Comparison of ENCODE assay signal across 24 cellular contexts in the genomic region with DNA sequence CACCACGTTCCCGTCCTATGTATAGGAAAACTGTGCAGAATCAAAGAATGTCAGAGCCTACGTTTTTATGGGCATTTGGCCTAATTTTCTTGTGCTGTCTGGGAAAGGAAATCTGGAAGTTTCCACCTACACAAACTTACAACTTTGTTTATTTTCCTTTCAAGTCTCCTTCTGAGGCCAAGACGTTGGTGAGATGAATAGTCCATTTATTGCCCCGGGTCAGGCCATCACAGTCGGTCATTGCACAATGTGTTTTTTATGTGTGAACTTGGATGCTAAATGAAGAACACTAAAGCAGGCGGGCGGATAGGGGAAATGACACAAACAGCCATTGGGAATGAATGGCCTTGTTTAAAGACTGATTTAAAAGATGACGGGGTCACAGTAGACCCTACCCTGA. TPM values are rescaled to one million over a fixed set of nuclear protein-coding genes. Genes with fewer than 3 reads are reported as not detected.
A peak's percentile ranks its signal among the peaks of the same experiment; 100 is the strongest.
DNase-seq lines count a peak whose midpoint lies in the region; ATAC-seq and TF ChIP-seq lines count a peak whose summit lies in the region.
"Had no signal": no experiment of that assay in that cellular context is flagged by ENCODE, and none has a peak within 500 bp of the region (broad histone marks: within the 10 kb centered on the region; RNA-seq: fewer than 3 reads in every experiment).

No MANE protein-coding gene starts in this region.

- no peak overlapping the region for H3K18ac ChIP-seq in neuronal stem cell (ENCODE audit: low read length)

- peak overlapping the region; percentile 22 to 86 (median 59) for H3K27ac Mint-ChIP-seq in nephron
- H3K27ac Mint-ChIP-seq in Caco-2 (ENCODE audit: unreplicated experiment) = no peak overlapping the region
- H3K27ac Mint-ChIP-seq: activated CD8-positive, alpha-beta T cell treated with anti-CD3 and anti-CD28 coated beads, Interleukin-2, amount 10 ng/mL, durations not matched to agents 7 days and 5 days; activated naive CD8-positive, alpha-beta T cell; dendritic cell treated with granulocyte-macrophage colony-stimulating factor and Interleukin-4, amounts not matched to agents 40 ng/mL and 50 ng/mL, for 4 days; IgD-negative memory B cell; natural killer cell; stimulated activated naive B cell treated with anti-CD40 and anti-IgM and Interleukin-4, amounts not matched to agents 10 μg/mL and 1 μg/mL and 100 μg/mL, for 72 hours; T-helper 17 cell had no signal

- no peak overlapping the region for H2BK120ac ChIP-seq in neuronal stem cell (ENCODE audit: low read depth, low read length)

- no peaks in the 10 kb centered on the region for H4K20me1 ChIP-seq in fibroblast of lung (ENCODE audit: control insufficient read depth, extremely low read depth, insufficient read depth, low read length)

- H2BK12ac ChIP-seq in neuronal stem cell (ENCODE audit: low read length) = no peak overlapping the region

- H3K36me3 ChIP-seq in fibroblast of lung (ENCODE audit: control insufficient read depth, insufficient read depth, low read length) (no peaks in the 10 kb centered on the region), Caco-2 (ENCODE audit: control insufficient read depth, insufficient read depth, low read length) (no peaks in the 10 kb centered on the region), neuronal stem cell (replicated peaks in 1 of 2; ENCODE audit: control insufficient read depth in 2 of 2, insufficient read depth in 2 of 2, low read length in 2 of 2) (no peaks in the 10 kb centered on the region)
- H3K36me3 ChIP-seq: ovary, right lobe of liver, suprapubic skin, upper lobe of right lung had no signal

- H4K8ac ChIP-seq in neuronal stem cell (ENCODE audit: low read depth, low read length) = no peak overlapping the region

- H3K23ac ChIP-seq in neuronal stem cell (ENCODE audit: low read depth, low read length, poor library complexity) = no peak overlapping the region

- intact Hi-C loops in posterior vena cava (cut with DNase I) (no loop called here), Caco-2 (cut with micrococcal nuclease; ENCODE audit: unreplicated experiment) (no loop called here)

- H3K4me1 ChIP-seq in fibroblast of lung (ENCODE audit: control insufficient read depth, extremely low read depth, insufficient read depth, low read length) = no peaks in the 10 kb centered on the region
- peaks cover 6% of the 10 kb centered on the region for H3K4me1 ChIP-seq in Caco-2
- H3K4me1 ChIP-seq in neuronal stem cell (ENCODE audit: control insufficient read depth in 2 of 2, insufficient read depth in 1 of 2, low read depth in 1 of 2, low read length in 2 of 2) = no peaks in the 10 kb centered on the region

- no peak overlapping the region for H4K91ac ChIP-seq in neuronal stem cell (ENCODE audit: low read depth, low read length, poor library complexity)

- peaks cover 4% of the 10 kb centered on the region for H3K27me3 Mint-ChIP-seq in nephron (ENCODE audit: low read depth)
- H3K27me3 Mint-ChIP-seq in Caco-2 (ENCODE audit: insufficient read depth, unreplicated experiment) = no peaks in the 10 kb centered on the region
- H3K27me3 Mint-ChIP-seq: activated naive CD8-positive, alpha-beta T cell; IgD-negative memory B cell; T-helper 17 cell had no signal

- H3K9ac ChIP-seq in fibroblast of lung (ENCODE audit: insufficient read depth, low read length) (no peak overlapping the region), neuronal stem cell (ENCODE audit: low read depth, low read length, poor library complexity) (no peak overlapping the region)
- H3K9ac ChIP-seq: SK-N-SH had no signal

- H3K36me3 Mint-ChIP-seq in nephron (ENCODE audit: low read depth) = no peaks in the 10 kb centered on the region
- H3K36me3 Mint-ChIP-seq in Caco-2 (ENCODE audit: insufficient read depth, unreplicated experiment) = no peaks in the 10 kb centered on the region
- H3K36me3 Mint-ChIP-seq: activated naive CD8-positive, alpha-beta T cell; IgD-negative memory B cell; natural killer cell; stimulated activated naive B cell treated with anti-CD40 and anti-IgM and Interleukin-4, amounts not matched to agents 10 μg/mL and 1 μg/mL and 100 μg/mL, for 72 hours had no signal

- H3K27me3 ChIP-seq in fibroblast of lung (ENCODE audit: control insufficient read depth, insufficient read depth, low read length) (no peaks in the 10 kb centered on the region), Caco-2 (replicated peaks; ENCODE audit: control insufficient read depth, insufficient read depth, low read length) (no peaks in the 10 kb centered on the region), neuronal stem cell (ENCODE audit: control insufficient read depth in 3 of 3, insufficient read depth in 3 of 3, low read depth in 1 of 3, low read length in 3 of 3) (no peaks in the 10 kb centered on the region)
- H3K27me3 ChIP-seq: ovary, right lobe of liver, suprapubic skin, upper lobe of right lung had no signal

- H3K27ac ChIP-seq in fibroblast of lung (ENCODE audit: insufficient read depth, low read length) (no peak overlapping the region), neuronal stem cell (replicated peaks; ENCODE audit: low read length) (no peak overlapping the region)
- H3K27ac ChIP-seq: ovary, right lobe of liver, RWPE1, suprapubic skin, upper lobe of right lung had no signal

- no peak overlapping the region for H2BK5ac ChIP-seq in neuronal stem cell (ENCODE audit: low read length)

- no peak for ATAC-seq in HG02588 (IDR thresholded peaks at IDR 0.05; ENCODE audit: unreplicated experiment)
- ATAC-seq: activated CD8-positive, alpha-beta T cell treated with anti-CD3 and anti-CD28 coated beads, Interleukin-2, amount 10 ng/mL, durations not matched to agents 7 days and 5 days; natural killer cell; right lobe of liver; stimulated activated naive B cell treated with anti-CD40 and anti-IgM and Interleukin-4, amounts not matched to agents 10 μg/mL and 1 μg/mL and 100 μg/mL, for 72 hours; T-helper 17 cell; upper lobe of right lung had no signal

- no CpG with 5 or more reads among the region's 9 CpGs for WGBS in neuronal stem cell (ENCODE audit: extremely low coverage in 2 of 2, insufficient read length in 2 of 2, insufficient replicate concordance in 1 of 2), 2 donors

- no peaks in the 10 kb centered on the region for H3K9me3 Mint-ChIP-seq in nephron
- H3K9me3 Mint-ChIP-seq in Caco-2 (ENCODE audit: unreplicated experiment) = no peaks in the 10 kb centered on the region
- H3K9me3 Mint-ChIP-seq: dendritic cell treated with granulocyte-macrophage colony-stimulating factor and Interleukin-4, amounts not matched to agents 40 ng/mL and 50 ng/mL, for 4 days; IgD-negative memory B cell; natural killer cell; stimulated activated naive B cell treated with anti-CD40 and anti-IgM and Interleukin-4, amounts not matched to agents 10 μg/mL and 1 μg/mL and 100 μg/mL, for 72 hours had no signal

- POLR2A ChIA-PET in Caco-2 (lab: Charles Lee) = no interaction called here

- no peak overlapping the region for H3K14ac ChIP-seq in neuronal stem cell (ENCODE audit: low read length)

- no peaks in the 10 kb centered on the region for H3K9me3 ChIP-seq in fibroblast of lung (ENCODE audit: control insufficient read depth, insufficient read depth, low read depth, low read length)
- no peaks in the 10 kb centered on the region for H3K9me3 ChIP-seq in Caco-2
- H3K9me3 ChIP-seq in neuronal stem cell (replicated peaks in 1 of 2; ENCODE audit: control insufficient read depth in 2 of 2, insufficient read depth in 1 of 2, low read depth in 1 of 2, low read length in 2 of 2) = no peaks in the 10 kb centered on the region
- H3K9me3 ChIP-seq: ovary, right lobe of liver, SK-N-SH, suprapubic skin, upper lobe of right lung had no signal

- H3K4me2 ChIP-seq in fibroblast of lung (ENCODE audit: extremely low read depth, insufficient read depth, low read length) = no peak overlapping the region
- H3K4me2 ChIP-seq in neuronal stem cell (ENCODE audit: insufficient read depth, low read length, poor library complexity, severe bottlenecking) = no peak overlapping the region
- H3K4me2 ChIP-seq: SK-N-SH had no signal

- H3K4ac ChIP-seq in neuronal stem cell (ENCODE audit: low read length) = no peak overlapping the region

- H3K4me3 Mint-ChIP-seq in nephron = no peak overlapping the region
- H3K4me3 Mint-ChIP-seq in Caco-2 (ENCODE audit: unreplicated experiment) = no peak overlapping the region
- H3K4me3 Mint-ChIP-seq: activated CD8-positive, alpha-beta T cell treated with anti-CD3 and anti-CD28 coated beads, Interleukin-2, amount 10 ng/mL, durations not matched to agents 7 days and 5 days; activated naive CD8-positive, alpha-beta T cell; dendritic cell treated with granulocyte-macrophage colony-stimulating factor and Interleukin-4, amounts not matched to agents 40 ng/mL and 50 ng/mL, for 4 days; IgD-negative memory B cell; natural killer cell; stimulated activated naive B cell treated with anti-CD40 and anti-IgM and Interleukin-4, amounts not matched to agents 10 μg/mL and 1 μg/mL and 100 μg/mL, for 72 hours; T-helper 17 cell had no signal

- H3K4me1 Mint-ChIP-seq in nephron = peaks cover 32% of the 10 kb centered on the region
- peaks cover 6% of the 10 kb centered on the region for H3K4me1 Mint-ChIP-seq in Caco-2 (ENCODE audit: low read depth, unreplicated experiment)
- H3K4me1 Mint-ChIP-seq: stimulated activated naive B cell treated with anti-CD40 and anti-IgM and Interleukin-4, amounts not matched to agents 10 μg/mL and 1 μg/mL and 100 μg/mL, for 72 hours had no signal

- H2BK15ac ChIP-seq in neuronal stem cell (ENCODE audit: low read length) = no peak overlapping the region

- no peak overlapping the region for H3K4me3 ChIP-seq in fibroblast of lung (replicated peaks in 1 of 4; ENCODE audit: control extremely low read depth in 1 of 4, insufficient read depth in 1 of 4, low read depth in 3 of 4, low read length in 4 of 4)
- H3K4me3 ChIP-seq in Caco-2 (ENCODE audit: low read depth, low read length) = no peak overlapping the region
- no peak overlapping the region for H3K4me3 ChIP-seq in neuronal stem cell (ENCODE audit: low read length in 2 of 2)
- H3K4me3 ChIP-seq: ovary, right lobe of liver, suprapubic skin, upper lobe of right lung had no signal

- no TSS peak for BruUV-seq in Caco-2 (replicated peaks; lab: Mats Ljungman, UMichigan)

- H2AFZ ChIP-seq in fibroblast of lung (ENCODE audit: low read length) (no peak overlapping the region), neuronal stem cell (ENCODE audit: low read length) (no peak overlapping the region)

- CTCF ChIA-PET in Caco-2 (lab: Charles Lee) = no interaction called here

- DNase-seq in NCI-H460 (ENCODE audit: extremely low read depth, low read depth) (peak; percentile 54), fibroblast of lung (ENCODE audit: low read depth in 2 of 2) (peak; percentile 22 to 32), posterior vena cava (ENCODE audit: low spot score) (no peak), Caco-2 (no peak), neuronal stem cell (ENCODE audit: low spot score) (no peak)
- DNase-seq: activated CD8-positive, alpha-beta T cell treated with anti-CD3 and anti-CD28 coated beads, Interleukin-2, amount 10 ng/mL, durations not matched to agents 7 days and 5 days; activated effector memory CD4-positive, alpha-beta T cell treated with Interleukin-2 at 50 U/mL for 16 hours; aorta; natural killer cell; ovary; right lobe of liver; SK-N-SH; stimulated activated CD4-positive, alpha-beta T cell treated with anti-CD3 and anti-CD28 coated beads, Interleukin-15, amount 100 ng/mL, for 24 hours; stimulated activated naive B cell treated with anti-CD40 and anti-IgM and Interleukin-4, amounts not matched to agents 10 μg/mL and 1 μg/mL and 100 μg/mL, for 72 hours; T-helper 17 cell; upper lobe of right lung had no signal

- H3K79me1 ChIP-seq in neuronal stem cell (ENCODE audit: low read depth, low read length) = no peaks in the 10 kb centered on the region

- H3K79me2 ChIP-seq in fibroblast of lung (ENCODE audit: control insufficient read depth, insufficient read depth, low read length) = no peaks in the 10 kb centered on the region

- TF ChIP-seq CTCF in fibroblast of lung (conservative IDR thresholded peaks at IDR 0.05 in 1 of 2, IDR thresholded peaks at IDR 0.05 in 1 of 2; ENCODE audit: low read depth in 1 of 2, low read length in 2 of 2) (no peak), nephron (IDR thresholded peaks at IDR 0.05; ENCODE audit: unreplicated experiment in 3 of 3) (no peak), Caco-2 (IDR thresholded peaks at IDR 0.05; ENCODE audit: insufficient read depth in 1 of 2, low read depth in 1 of 2, low read length in 1 of 2, severe bottlenecking in 1 of 2, unreplicated experiment in 1 of 2) (no peak)

- H2AK5ac ChIP-seq in neuronal stem cell (ENCODE audit: low read depth, low read length) = no peak overlapping the region

RNA-seq across cellular contexts. Expression of a gene that starts 38.6 kb away (rescaled TPM):
- total RNA-seq in NCI-H460 (2014; rRNA removed; shearing (Covaris generic)) = 0.05 and 0.12 TPM in 2 replicates
- 0.02 and 0.10 TPM in 2 replicates for polyA plus RNA-seq in NCI-H460 (2014; cell fraction: nucleus; rRNA removed)
- total RNA-seq in fibroblast of lung (0.17 and 0.77 TPM in 2 replicates), posterior vena cava (10 to 100 TPM in 1 of 2 donors, 1 to 10 TPM in 1; 4.6 to 10.6 TPM), Caco-2 (2022) (0.45 and 0.51 TPM in 2 replicates)
- polyA plus RNA-seq in fibroblast of lung = 0.10 and 0.14 TPM in 2 replicates
- 0.15 and 0.23 TPM in 2 replicates for polyA plus RNA-seq in fibroblast of lung (2012)
- polyA minus RNA-seq in fibroblast of lung (ENCODE audit: low replicate concordance) = 0.07 TPM in 1 of 2 replicates, not detected in the other
- 5.0 TPM for polyA plus RNA-seq in neuronal stem cell (2013, experiment 1 of 2)
- polyA plus RNA-seq in neuronal stem cell (2013, experiment 2 of 2) = 5.2 TPM
- total RNA-seq: activated CD8-positive, alpha-beta T cell treated with anti-CD3 and anti-CD28 coated beads, Interleukin-2, amount 10 ng/mL, durations not matched to agents 7 days and 5 days; mononuclear cell; T-helper 17 cell had no signal
- polyA plus RNA-seq: IgD-negative memory B cell had no signal

Comparison
In these comparisons a context has a peak if more than half of its experiments do, and no peak if none do; other contexts are left out.
1. DNase-seq: peak in NCI-H460 (single experiment) and fibroblast of lung (2 of 2); none in posterior vena cava (single experiment), Caco-2 (0 of 2) and neuronal stem cell (single experiment).